In genomic region chr7:50332241-50333176, GRCh38 we compare ENCODE assay signal across 18 cellular contexts. TPM values are rescaled to one million over a fixed set of nuclear protein-coding genes. Genes with fewer than 3 reads are reported as not detected.
DNase-seq lines count a peak whose midpoint lies in the region; ATAC-seq and TF ChIP-seq lines count a peak whose summit lies in the region.
"Had no signal": no experiment of that assay in that cellular context is flagged by ENCODE, and none has a peak within 500 bp of the region (broad histone marks: within the 10 kb centered on the region; RNA-seq: fewer than 3 reads in every experiment).

No MANE protein-coding gene starts in this region.

- H3K4me2 ChIP-seq in MM.1S (ENCODE audit: low read depth, low read length), result peak overlapping the region; percentile 51; the same call in 1 of the 2 replicates

- peaks cover 48 to 62% of the 10 kb centered on the region in 2 donors for H3K36me3 Mint-ChIP-seq in CD4-positive, alpha-beta memory T cell

- H3K27ac Mint-ChIP-seq in CD4-positive, alpha-beta memory T cell, result no peak overlapping the region
- H3K27ac Mint-ChIP-seq: H9 had no signal

- peaks cover 10 to 60% (median 52%) of the 10 kb centered on the region in 4 donors for H3K4me1 Mint-ChIP-seq in CD4-positive, alpha-beta memory T cell

- H3K9me2 ChIP-seq in MM.1S (replicated peaks; ENCODE audit: insufficient read depth, low read length), result no peaks in the 10 kb centered on the region

- H3K36me3 ChIP-seq in A673 (ENCODE audit: insufficient read depth, low read length, poor library complexity, severe bottlenecking), result no peaks in the 10 kb centered on the region
- peaks cover 22% of the 10 kb centered on the region for H3K36me3 ChIP-seq in CD4-positive, alpha-beta memory T cell (ENCODE audit: insufficient read depth, low read length)
- H3K36me3 ChIP-seq in MM.1S (replicated peaks; ENCODE audit: insufficient read depth, low read length), result no peaks in the 10 kb centered on the region; the same call in 1 of the 2 replicates
- peaks cover 22% of the 10 kb centered on the region for H3K36me3 ChIP-seq in effector memory CD4-positive, alpha-beta T cell (ENCODE audit: control insufficient read depth, insufficient read depth, low read length)
- no peaks in the 10 kb centered on the region for H3K36me3 ChIP-seq in mucosa of descending colon (ENCODE audit: low read depth)
- H3K36me3 ChIP-seq: adrenal gland, BE2C, SJSA1, uterus had no signal

- no peak overlapping the region for H3K9ac ChIP-seq in MM.1S (ENCODE audit: low read length)

- POLR2A ChIA-PET in A673 (lab: Charles Lee; ENCODE audit: low non-redundant PET), result no interaction called here
- POLR2A ChIA-PET in CD4-positive, alpha-beta memory T cell (lab: Charles Lee; ENCODE audit: partially characterized antibody), result interaction anchor here (1.4 to 32.3 kb wide), 8 partner anchors 21 to 126 kb away, joined by 3 to 2673 read pairs (median 15); partner anchors contain the start of gene IKZF1

- no peaks in the 10 kb centered on the region for H3K27me3 Mint-ChIP-seq in CD4-positive, alpha-beta memory T cell

- H3K4me1 ChIP-seq in A673 (ENCODE audit: insufficient read depth, low read length, poor library complexity, severe bottlenecking) (peaks cover 11% of the 10 kb centered on the region), MM.1S (ENCODE audit: low read length) (peaks cover 65% of the 10 kb centered on the region), mucosa of descending colon (ENCODE audit: low read depth) (no peaks in the 10 kb centered on the region)
- H3K4me1 ChIP-seq in CD4-positive, alpha-beta memory T cell (ENCODE audit: insufficient read depth, low read length), result peaks cover 100% of the 10 kb centered on the region
- H3K4me1 ChIP-seq in effector memory CD4-positive, alpha-beta T cell (ENCODE audit: control insufficient read depth, insufficient read depth, low read length, poor library complexity, severe bottlenecking), result peaks cover 86% of the 10 kb centered on the region
- H3K4me1 ChIP-seq: adrenal gland, psoas muscle, SJSA1, uterus had no signal

- peak overlapping the region; percentile 33 for H3K4me3 ChIP-seq in A673 (ENCODE audit: low read depth, low read length, poor library complexity, severe bottlenecking)
- peak overlapping the region in 1 of 2 donors; percentile 4 for H3K4me3 ChIP-seq in CD4-positive, alpha-beta memory T cell (ENCODE audit: low read length in 2 of 2)
- H3K4me3 ChIP-seq in MM.1S (ENCODE audit: low read length), result no peak overlapping the region
- H3K4me3 ChIP-seq in effector memory CD4-positive, alpha-beta T cell (ENCODE audit: insufficient read depth, low read depth, low read length, poor library complexity, severe bottlenecking), result peak overlapping the region; percentile 11
- no peak overlapping the region for H3K4me3 ChIP-seq in mucosa of descending colon
- H3K4me3 ChIP-seq: adrenal gland, psoas muscle, SJSA1, uterus had no signal

- H2AFZ ChIP-seq in MM.1S (ENCODE audit: low read length), result no peak overlapping the region

- H3K79me2 ChIP-seq in MM.1S (ENCODE audit: low read length), result peaks cover 96% of the 10 kb centered on the region

- no peaks in the 10 kb centered on the region for H3K27me3 ChIP-seq in A673 (replicated peaks; ENCODE audit: insufficient read depth, low read depth, low read length, poor library complexity)
- H3K27me3 ChIP-seq in CD4-positive, alpha-beta memory T cell (ENCODE audit: insufficient read depth, low read length), result no peaks in the 10 kb centered on the region
- no peaks in the 10 kb centered on the region for H3K27me3 ChIP-seq in MM.1S (replicated peaks; ENCODE audit: insufficient read depth, low read length)
- H3K27me3 ChIP-seq in effector memory CD4-positive, alpha-beta T cell (replicated peaks; ENCODE audit: control insufficient read depth, insufficient read depth, low read length, poor library complexity, severe bottlenecking), result no peaks in the 10 kb centered on the region
- H3K27me3 ChIP-seq: adrenal gland, uterus had no signal

- peak; percentile 60 for DNase-seq in A673 (ENCODE audit: low spot score)
- DNase-seq in CD4-positive, alpha-beta memory T cell, result no peak
- DNase-seq in MM.1S, result no peak
- no peak for DNase-seq in effector memory CD4-positive, alpha-beta T cell
- no peak for DNase-seq in NCI-H774 (lab: John Stamatoyannopoulos, UW)
- DNase-seq in NCI-H2227 treated with DMSO at 0.1 percent for 48 hours (lab: John Stamatoyannopoulos, UW), result no peak
- DNase-seq in mucosa of descending colon, result no peak
- DNase-seq: adrenal gland, BE2C, GDM1, H9, NCI-H187 treated with DMSO at 0.1 percent for 48 hours, NCI-H69, psoas muscle, uterus had no signal

- BruUV-seq in A673 (replicated peaks; lab: Mats Ljungman, UMichigan), result no TSS peak

- H4K20me1 ChIP-seq in MM.1S (ENCODE audit: insufficient read depth, low read length), result no peaks in the 10 kb centered on the region

- H3K4me3 Mint-ChIP-seq in CD4-positive, alpha-beta memory T cell, result peak overlapping the region in 1 of 8 donors; percentile 72
- H3K4me3 Mint-ChIP-seq: H9 had no signal

- H3K9me3 ChIP-seq in A673 (ENCODE audit: low read depth, low read length, poor library complexity, severe bottlenecking) (no peaks in the 10 kb centered on the region), MM.1S (replicated peaks; ENCODE audit: insufficient read depth, low read length) (no peaks in the 10 kb centered on the region), mucosa of descending colon (no peaks in the 10 kb centered on the region)
- no peaks in the 10 kb centered on the region for H3K9me3 ChIP-seq in CD4-positive, alpha-beta memory T cell (ENCODE audit: control insufficient read depth in 1 of 2, low read length in 2 of 2)
- H3K9me3 ChIP-seq in effector memory CD4-positive, alpha-beta T cell (ENCODE audit: control insufficient read depth, low read length), result no peaks in the 10 kb centered on the region
- H3K9me3 ChIP-seq: adrenal gland, BE2C, psoas muscle, SJSA1, uterus had no signal

- peaks cover 0 to 3% (median 0%) of the 10 kb centered on the region in 8 donors for H3K9me3 Mint-ChIP-seq in CD4-positive, alpha-beta memory T cell
- H3K9me3 Mint-ChIP-seq: H9 had no signal

- H3K27ac ChIP-seq in A673 (ENCODE audit: low read depth, low read length, poor library complexity, severe bottlenecking) (peak overlapping the region; percentile 78), MM.1S (ENCODE audit: low read length) (no peak overlapping the region)
- H3K27ac ChIP-seq in CD4-positive, alpha-beta memory T cell (ENCODE audit: low read depth, low read length), result peak overlapping the region; percentile 96
- H3K27ac ChIP-seq in effector memory CD4-positive, alpha-beta T cell (ENCODE audit: insufficient read depth, low read length, poor library complexity, severe bottlenecking), result peak overlapping the region; percentile 94
- H3K27ac ChIP-seq: adrenal gland, psoas muscle, SJSA1, uterus had no signal

- H3F3A ChIP-seq in MM.1S (ENCODE audit: insufficient read depth, low read length), result peaks cover 27% of the 10 kb centered on the region

- ATAC-seq in GM21447 (IDR thresholded peaks at IDR 0.05; ENCODE audit: unreplicated experiment) (no peak), mucosa of descending colon (no peak)
- ATAC-seq: psoas muscle had no signal

- CTCF ChIA-PET in A673 (lab: Charles Lee), result no interaction called here
- CTCF ChIA-PET in CD4-positive, alpha-beta memory T cell (lab: Charles Lee; ENCODE audit: partially characterized antibody), result interaction anchor here (1.0 to 4.7 kb wide), 11 partner anchors 9 to 127 kb away, joined by 3 to 35 read pairs (median 5); no protein-coding TSS in a partner anchor

- intact Hi-C loops in A673 (cut with micrococcal nuclease; ENCODE audit: unreplicated experiment), result no loop called here
- intact Hi-C loops in CD4-positive, alpha-beta memory T cell (cut with micrococcal nuclease), result loop anchor here (1.0 to 2.0 kb wide), 7 partner anchors 8 to 127 kb away; no protein-coding TSS in a partner anchor
- intact Hi-C loops in mucosa of descending colon (cut with DNase I, micrococcal nuclease), result no loop called here

- no peak for TF ChIP-seq CTCF in A673 (conservative IDR thresholded peaks at IDR 0.05; ENCODE audit: low read depth, low read length)
- TF ChIP-seq CTCF in MM.1S (IDR thresholded peaks at IDR 0.05; ENCODE audit: low read length), result no peak
- TF ChIP-seq CTCF in mucosa of descending colon (IDR thresholded peaks at IDR 0.05), result no peak

RNA-seq across cellular contexts. Expression of gene IKZF1, which starts 28.0 kb away (rescaled TPM):
- total RNA-seq in A673 (2021) (3.7 and 4.2 TPM in 2 replicates), mucosa of descending colon (10 to 100 TPM in 1 of 3 donors, 1 to 10 TPM in 2; 7.8 to 14.9 (median 8.8) TPM)
- 100 to 1,000 TPM; 474 to 479 TPM for total RNA-seq in CD4-positive, alpha-beta memory T cell
- polyA plus RNA-seq in CD4-positive, alpha-beta memory T cell, result 100 to 1,000 TPM; 116 to 288 TPM
- total RNA-seq: LHCN-M2, SJSA1 had no signal

Comparison
In these comparisons a context has a peak if more than half of its experiments do, and no peak if none do; other contexts are left out.
1. H3K4me3 ChIP-seq: peak in A673 (single experiment) and effector memory CD4-positive, alpha-beta T cell (single experiment); none in MM.1S (single experiment) and mucosa of descending colon (single experiment).
2. RNA of gene IKZF1, which starts 28.0 kb away (total RNA-seq): 474 to 479 TPM in CD4-positive, alpha-beta memory T cell; 7.8 to 14.9 TPM in mucosa of descending colon and 3.7 to 4.2 TPM in A673; every median in the first group is over 10 times any median in the second.